ENCODE assay signal across 8 cellular contexts in the genomic region with DNA sequence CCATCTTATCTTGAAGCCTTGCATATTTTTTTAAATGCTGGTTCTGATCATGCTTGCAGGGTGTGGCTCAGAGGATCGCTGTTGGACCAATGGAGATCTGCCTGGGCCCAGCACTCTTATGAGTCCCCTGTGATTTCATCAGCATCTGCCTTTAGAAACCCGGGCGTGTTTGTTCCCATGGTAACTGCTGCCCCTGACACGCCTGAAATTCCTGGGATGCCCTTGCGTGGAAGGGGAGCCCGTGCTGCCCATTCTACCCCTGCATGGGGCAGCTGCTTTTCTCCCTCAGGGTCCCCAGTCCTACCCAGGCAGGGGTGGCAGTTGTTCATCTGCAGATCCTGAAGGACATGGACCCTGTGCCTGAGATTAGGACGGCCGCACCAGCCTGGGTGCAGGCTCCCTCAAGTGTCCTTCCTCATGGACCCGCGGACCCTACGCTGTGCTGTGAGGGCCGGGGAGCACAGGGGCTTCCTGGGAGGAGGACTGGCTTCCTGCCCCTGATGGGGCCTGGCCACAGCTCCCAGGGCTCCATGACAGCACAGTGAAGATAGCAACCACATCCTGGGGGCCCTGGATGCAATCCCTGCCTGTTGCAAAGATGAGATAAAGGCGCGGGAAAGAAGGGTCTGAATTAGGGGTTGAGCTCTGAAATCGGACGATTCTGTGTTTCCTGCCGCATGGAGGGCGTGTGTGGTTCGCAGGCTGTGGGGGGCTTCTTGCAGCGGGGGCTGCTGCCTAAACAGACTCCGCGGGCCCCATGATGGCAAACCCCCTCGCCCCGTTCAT.
DNase-seq lines count a peak whose midpoint lies in the region; ATAC-seq, FAIRE-seq and TF ChIP-seq lines count a peak whose summit lies in the region.

No MANE protein-coding gene starts in this region.

- no peak for FAIRE-seq in D721Med (lab: Jason Lieb, UNC)

- H3K9me2 ChIP-seq in PC-3 (replicated peaks; ENCODE audit: low read length), result no peaks in the 10 kb centered on the region

- no peaks in the 10 kb centered on the region for H3F3A ChIP-seq in PC-3 (ENCODE audit: low read length, unreplicated experiment)

- TF ChIP-seq CTCF in PC-3 (conservative IDR thresholded peaks at IDR 0.05; ENCODE audit: low read depth, low read length) (no peak), natural killer cell (IDR thresholded peaks at IDR 0.05) (no peak), D721Med (IDR thresholded peaks at IDR 0.05; ENCODE audit: insufficient read depth, missing control alignments) (no peak)

- peak overlapping the region in 1 of 2 donors; percentile 75 for H3K27ac Mint-ChIP-seq in natural killer cell

- DNase-seq in PC-3, result peak; percentile 32
- no peak for DNase-seq in natural killer cell
- DNase-seq in T-helper 9 cell, result no peak
- DNase-seq in SIG-M5 treated with dmso at 0.1 percent for 504 hours (lab: John Stamatoyannopoulos, UW; ENCODE audit: unreplicated experiment), result no peak
- no peak for DNase-seq in ecto neural progenitor cell (ENCODE audit: low spot score)
- no peak for DNase-seq in D721Med (ENCODE audit: insufficient read length, low spot score)

- H3K4me1 ChIP-seq in PC-3 (ENCODE audit: insufficient read depth, low read length), result no peaks in the 10 kb centered on the region
- no peaks in the 10 kb centered on the region for H3K4me1 ChIP-seq in endocrine pancreas (ENCODE audit: control insufficient read depth, insufficient read depth, low read length)

- H3K27me3 Mint-ChIP-seq in natural killer cell (ENCODE audit: low read depth in 2 of 2), result no peaks in the 10 kb centered on the region

- H3K27me3 ChIP-seq in PC-3 (ENCODE audit: low read length), result no peaks in the 10 kb centered on the region
- H3K27me3 ChIP-seq in endocrine pancreas (ENCODE audit: control insufficient read depth, insufficient read depth, low read length), result no peaks in the 10 kb centered on the region

- peak; percentile 34 for ATAC-seq in GM19395 (IDR thresholded peaks at IDR 0.05; ENCODE audit: unreplicated experiment)
- peak; percentile 24 for ATAC-seq in PC-3
- ATAC-seq in natural killer cell, result peak in 2 of 3 donors; percentile 42 to 50

- no peaks in the 10 kb centered on the region for H3K36me3 ChIP-seq in PC-3 (ENCODE audit: low read depth, low read length)
- H3K36me3 ChIP-seq in endocrine pancreas (ENCODE audit: control insufficient read depth, insufficient read depth, low read length), result no peaks in the 10 kb centered on the region

- intact Hi-C loops in PC-3 (cut with micrococcal nuclease) (no loop called here), natural killer cell (cut with micrococcal nuclease) (no loop called here)

- no TSS peak for BruUV-seq in PC-3 (replicated peaks; lab: Mats Ljungman, UMichigan)

- no peak overlapping the region for H2AFZ ChIP-seq in PC-3 (ENCODE audit: low read length)

- H3K4me3 ChIP-seq in PC-3 (ENCODE audit: low read length), result no peak overlapping the region
- H3K4me3 ChIP-seq in endocrine pancreas (ENCODE audit: control insufficient read depth, insufficient read depth, low read length), result no peak overlapping the region

- no peaks in the 10 kb centered on the region for H3K36me3 Mint-ChIP-seq in natural killer cell

- H3K27ac ChIP-seq in PC-3 (ENCODE audit: low read length), result no peak overlapping the region

- H3K4me1 Mint-ChIP-seq in natural killer cell, result peaks cover 8 to 24% of the 10 kb centered on the region in 2 donors

- no peak overlapping the region for H3K4me2 ChIP-seq in PC-3 (ENCODE audit: low read length)

- H3K9me3 ChIP-seq in PC-3 (ENCODE audit: low read length) (no peaks in the 10 kb centered on the region), endocrine pancreas (ENCODE audit: control insufficient read depth, low read length) (no peaks in the 10 kb centered on the region)

- H3K79me2 ChIP-seq in PC-3 (ENCODE audit: low read length), result no peaks in the 10 kb centered on the region

- peaks cover 0 to 4% of the 10 kb centered on the region in 2 donors for H3K9me3 Mint-ChIP-seq in natural killer cell

- CTCF ChIA-PET in PC-3 (lab: Charles Lee), result no interaction called here

- H4K20me1 ChIP-seq in PC-3 (ENCODE audit: low read length), result no peaks in the 10 kb centered on the region

- peak overlapping the region; percentile 90 for H3K4me3 Mint-ChIP-seq in natural killer cell

- POLR2A ChIA-PET in PC-3 (lab: Charles Lee; ENCODE audit: unreplicated experiment), result no interaction called here

- H3K9ac ChIP-seq in PC-3 (ENCODE audit: low read length) (no peak overlapping the region), endocrine pancreas (ENCODE audit: control insufficient read depth, insufficient read depth, low read length) (peak overlapping the region; percentile 47)
